ENCODE assay signal across 33 cellular contexts in the genomic region with DNA sequence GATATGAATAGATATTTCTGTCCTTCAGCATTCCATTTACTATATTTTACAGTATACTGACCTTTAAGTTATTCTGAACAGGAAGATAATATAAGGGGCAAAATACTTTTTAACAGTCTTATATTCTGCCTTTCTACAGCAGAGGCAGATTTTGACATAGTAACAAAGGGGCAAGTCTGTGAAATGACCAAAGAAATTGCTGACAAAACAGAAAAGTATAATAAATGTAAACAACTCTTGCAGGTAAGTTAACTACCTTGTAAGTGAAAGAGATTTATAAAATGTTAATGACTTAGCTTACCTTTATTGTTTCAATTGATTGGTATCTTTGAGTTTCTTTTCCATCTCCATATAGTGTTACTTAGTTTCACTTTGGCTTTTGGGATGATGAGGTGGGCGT.
"Had no signal": no experiment of that assay in that cellular context is flagged by ENCODE, and none has a peak within 500 bp of the region (broad histone marks: within the 10 kb centered on the region; RNA-seq: fewer than 3 reads in every experiment).

No MANE protein-coding gene starts in this region.

- H3K27ac ChIP-seq: adrenal gland, body of pancreas, brain microvascular endothelial cell, breast epithelium, VCaP had no signal

- ATAC-seq: activated CD8-positive, alpha-beta T cell treated with anti-CD3 and anti-CD28 coated beads for 36 hours; activated naive CD4-positive, alpha-beta T cell treated with anti-CD3 and anti-CD28 coated beads, Interleukin-2, amount 50 U/mL, for 72 hours; activated T-cell treated with anti-CD3 and anti-CD28 coated beads, Interleukin-2, amount 50 U/mL, for 4 hours; activated T-cell treated with anti-CD3 and anti-CD28 coated beads, Interleukin-2, amount 50 U/mL, for 72 hours; activated T-helper 17 cell treated with anti-CD3 and anti-CD28 coated beads, Interleukin-2, amount 50 U/mL, for 72 hours; body of pancreas had no signal

- FAIRE-seq: astrocyte, TTC549 had no signal

- H3K9me3 ChIP-seq: adrenal gland, body of pancreas, breast epithelium had no signal

- H3K27me3 ChIP-seq: adrenal gland, body of pancreas, brain microvascular endothelial cell, breast epithelium had no signal

- DNase-seq: activated B cell treated with CpG ODN at 0.5 μM for 24 hours; activated CD4-positive, alpha-beta memory T cell treated with anti-CD3 and anti-CD28 coated beads for 36 hours; activated CD4-positive, alpha-beta T cell treated with anti-CD3 and anti-CD28 coated beads for 4 hours; activated CD4-positive, alpha-beta T cell treated with anti-CD3 and anti-CD28 coated beads, Interleukin-2, amount 10 ng/mL, durations not matched to agents 24 days and 14 days; activated CD4-positive, alpha-beta T cell treated with anti-CD3 and anti-CD28 coated beads, Interleukin-2, amount 50 U/mL, for 1 hour; activated CD4-positive, alpha-beta T cell treated with anti-CD3 and anti-CD28 coated beads, Interleukin-2, amount 50 U/mL, for 4 hours; activated CD4-positive, CD25-positive, alpha-beta regulatory T cell treated with anti-CD3 and anti-CD28 coated beads, Interleukin-2, amount 50 U/mL, for 72 hours; activated CD8-positive, alpha-beta memory T cell treated with anti-CD3 and anti-CD28 coated beads, Interleukin-2, amount 50 U/mL, for 4 hours; activated CD8-positive, alpha-beta T cell treated with anti-CD3 and anti-CD28 coated beads for 36 hours; activated effector memory CD4-positive, alpha-beta T cell treated with anti-CD3 and anti-CD28 coated beads, Interleukin-2, amount 50 U/mL, for 16 hours; activated gamma-delta T cell treated with Interleukin-2 at 50 U/mL for 16 hours; activated naive CD4-positive, alpha-beta T cell; activated naive CD4-positive, alpha-beta T cell treated with anti-CD3 and anti-CD28 coated beads for 36 hours; activated naive CD4-positive, alpha-beta T cell treated with anti-CD3 and anti-CD28 coated beads, Interleukin-2, amount 50 U/mL, for 16 hours; activated naive CD8-positive, alpha-beta T cell treated with anti-CD3 and anti-CD28 coated beads for 36 hours; activated T-cell treated with anti-CD3 and anti-CD28 coated beads for 4 hours; activated T-cell treated with anti-CD3 and anti-CD28 coated beads, Interleukin-2, amount 50 U/mL, for 1 hour; activated T-cell treated with anti-CD3 and anti-CD28 coated beads, Interleukin-2, amount 50 U/mL, for 4 hours; activated T-cell treated with anti-CD3 and anti-CD28 coated beads, Interleukin-2, amount 50 U/mL, for 72 hours; adrenal gland; amniotic stem cell; aorta; body of pancreas; brain microvascular endothelial cell; central memory CD4-positive, alpha-beta T cell; T-helper 2 cell; T-helper 9 cell had no signal

- H3K4me1 ChIP-seq: body of pancreas, breast epithelium had no signal

- H3K4me3 ChIP-seq: adrenal gland, body of pancreas, breast epithelium had no signal
